ENCODE assay signal across 10 cellular contexts in the genomic region with DNA sequence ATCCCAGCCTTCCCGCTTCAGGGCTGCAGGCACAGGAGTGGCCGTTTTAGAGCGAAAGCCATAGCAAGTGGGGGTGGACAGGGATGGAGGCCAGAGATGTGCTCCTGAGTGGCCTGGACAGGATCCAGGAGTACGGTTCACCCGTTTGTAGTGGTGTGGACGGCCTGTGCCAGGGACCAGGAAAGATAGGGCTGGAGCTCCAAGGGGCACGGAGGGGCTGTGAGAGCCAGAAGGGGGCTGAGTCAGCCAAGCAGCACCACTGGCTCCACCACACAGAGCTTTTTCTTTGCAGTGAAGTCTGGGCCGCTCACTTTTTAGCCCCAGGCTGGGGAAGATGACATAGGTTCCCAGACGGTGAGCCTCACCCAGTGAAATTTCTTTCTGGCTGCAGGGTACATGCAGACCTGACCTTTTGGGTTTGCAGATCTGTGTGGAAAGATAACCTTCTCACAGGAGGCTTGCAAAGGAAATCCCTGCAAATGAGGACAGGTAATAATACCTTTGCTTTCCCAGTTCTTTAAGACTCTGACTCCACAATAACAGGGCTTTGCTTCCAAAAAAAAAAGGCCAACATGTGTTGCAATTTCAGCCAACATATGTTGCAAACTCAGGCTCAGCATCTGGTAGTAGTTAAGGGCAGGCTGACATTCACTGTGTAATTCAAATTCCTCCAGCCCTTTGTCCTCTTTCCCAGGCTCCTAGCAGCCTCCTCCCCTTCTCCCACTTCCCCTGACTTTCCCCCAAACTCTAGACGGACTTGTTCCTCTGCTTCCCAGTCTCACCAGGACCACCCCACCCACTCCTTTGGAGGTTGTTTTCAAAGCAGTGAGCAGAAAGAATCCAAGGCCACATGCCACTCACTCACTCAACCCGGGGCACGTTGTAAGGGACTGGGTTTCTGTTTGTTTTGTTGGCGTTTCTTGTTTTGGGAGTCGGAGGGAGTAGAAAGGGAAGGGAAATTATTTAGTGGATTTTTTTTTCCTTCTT. TPM values are rescaled to one million over a fixed set of nuclear protein-coding genes. Genes with fewer than 3 reads are reported as not detected.
DNase-seq lines count a peak whose midpoint lies in the region; TF ChIP-seq lines count a peak whose summit lies in the region.
"Had no signal": no experiment of that assay in that cellular context is flagged by ENCODE, and none has a peak within 500 bp of the region (broad histone marks: within the 10 kb centered on the region; RNA-seq: fewer than 3 reads in every experiment).

No MANE protein-coding gene starts in this region.

- H3K9me3 ChIP-seq in A673 (ENCODE audit: low read depth, low read length, poor library complexity, severe bottlenecking), result no peaks in the 10 kb centered on the region
- peaks cover 7% of the 10 kb centered on the region for H3K9me3 ChIP-seq in endodermal cell (ENCODE audit: control insufficient read depth, low read length)
- H3K9me3 ChIP-seq in mucosa of rectum (ENCODE audit: control insufficient read depth in 2 of 2, low read length in 2 of 2), result no peaks in the 10 kb centered on the region

- no peaks in the 10 kb centered on the region for H3K36me3 Mint-ChIP-seq in endodermal cell (ENCODE audit: low read depth)
- H3K36me3 Mint-ChIP-seq: CD4-positive, CD25-positive, alpha-beta regulatory T cell had no signal

- H3K9me3 Mint-ChIP-seq in endodermal cell, result peaks cover 7% of the 10 kb centered on the region
- H3K9me3 Mint-ChIP-seq: CD4-positive, CD25-positive, alpha-beta regulatory T cell had no signal

- no peaks in the 10 kb centered on the region for H3K27me3 ChIP-seq in A673 (replicated peaks; ENCODE audit: insufficient read depth, low read depth, low read length, poor library complexity)
- no peaks in the 10 kb centered on the region for H3K27me3 ChIP-seq in endodermal cell (ENCODE audit: control insufficient read depth, insufficient read depth, low read length, poor library complexity, severe bottlenecking)
- no peaks in the 10 kb centered on the region for H3K27me3 ChIP-seq in mucosa of rectum (ENCODE audit: control insufficient read depth in 2 of 2, insufficient read depth in 2 of 2, low read length in 2 of 2)

- H3K36me3 ChIP-seq in A673 (ENCODE audit: insufficient read depth, low read length, poor library complexity, severe bottlenecking), result no peaks in the 10 kb centered on the region
- no peaks in the 10 kb centered on the region for H3K36me3 ChIP-seq in endodermal cell (ENCODE audit: control insufficient read depth, insufficient read depth, low read length)
- H3K36me3 ChIP-seq in mucosa of rectum (ENCODE audit: control insufficient read depth in 2 of 2, insufficient read depth in 2 of 2, low read length in 2 of 2), result no peaks in the 10 kb centered on the region

- H3K4me1 ChIP-seq in A673 (ENCODE audit: insufficient read depth, low read length, poor library complexity, severe bottlenecking) (peaks cover 5% of the 10 kb centered on the region), endodermal cell (ENCODE audit: control insufficient read depth, insufficient read depth, low read length) (peaks cover 7% of the 10 kb centered on the region), mucosa of rectum (ENCODE audit: control insufficient read depth in 2 of 2, insufficient read depth in 2 of 2, low read length in 2 of 2) (no peaks in the 10 kb centered on the region)

- H3K9ac ChIP-seq in endodermal cell (ENCODE audit: extremely low read depth, low read length, poor library complexity, severe bottlenecking) (no peak overlapping the region), mucosa of rectum (ENCODE audit: low read depth in 1 of 2, low read length in 2 of 2) (peak overlapping the region in 1 of 2 donors; percentile 19)

- CTCF ChIA-PET in A673 (lab: Charles Lee), result no interaction called here

- no peak overlapping the region for H3K4me3 Mint-ChIP-seq in endodermal cell
- H3K4me3 Mint-ChIP-seq: CD4-positive, CD25-positive, alpha-beta regulatory T cell had no signal

- no TSS peak for BruUV-seq in A673 (replicated peaks; lab: Mats Ljungman, UMichigan)

- H3K4me3 ChIP-seq in A673 (ENCODE audit: low read depth, low read length, poor library complexity, severe bottlenecking), result no peak overlapping the region
- H3K4me3 ChIP-seq in endodermal cell (ENCODE audit: low read length), result no peak overlapping the region
- no peak overlapping the region for H3K4me3 ChIP-seq in mucosa of rectum (ENCODE audit: low read length in 2 of 2)

- DNase-seq in A673 (ENCODE audit: low spot score) (peak; percentile 65), NCI-H2171 (lab: John Stamatoyannopoulos, UW) (peak; percentile 37), endodermal cell (peak; percentile 72), inferior parietal cortex (ENCODE audit: extremely low spot score) (no peak), GM19240 (ENCODE audit: insufficient read length, low spot score) (no peak), Kasumi-1 (lab: John Stamatoyannopoulos, UW) (no peak)
- no peak for DNase-seq in activated T-cell treated with anti-CD3 and anti-CD28 coated beads, Interleukin-2, amount 50 U/mL, for 1 hour
- DNase-seq: activated CD4-positive, alpha-beta T cell treated with anti-CD3 and anti-CD28 coated beads for 4 hours; CD4-positive, CD25-positive, alpha-beta regulatory T cell had no signal

- 68 to 72% methylated on average over 5 to 14 of the region's 14 CpGs for WGBS in endodermal cell (ENCODE audit: insufficient coverage in 1 of 2, insufficient read length in 1 of 2), 2 experiments

- peaks cover 2% of the 10 kb centered on the region for H3K27me3 Mint-ChIP-seq in endodermal cell (ENCODE audit: insufficient read depth)

- H3K27ac ChIP-seq in A673 (ENCODE audit: low read depth, low read length, poor library complexity, severe bottlenecking) (peak overlapping the region; percentile 56), endodermal cell (ENCODE audit: low read depth, low read length) (peak overlapping the region; percentile 87), mucosa of rectum (ENCODE audit: low read depth in 2 of 2, low read length in 2 of 2) (peak overlapping the region; percentile 49 to 56)

- TF ChIP-seq CTCF in A673 (conservative IDR thresholded peaks at IDR 0.05; ENCODE audit: low read depth, low read length), result no peak
- no peak for TF ChIP-seq CTCF in endodermal cell (conservative IDR thresholded peaks at IDR 0.05)

- peak overlapping the region; percentile 91 for H3K27ac Mint-ChIP-seq in endodermal cell

- intact Hi-C loops in A673 (cut with micrococcal nuclease; ENCODE audit: unreplicated experiment), result no loop called here

- POLR2A ChIA-PET in A673 (lab: Charles Lee; ENCODE audit: low non-redundant PET), result no interaction called here

- H3K4me1 Mint-ChIP-seq in endodermal cell, result peaks cover 19% of the 10 kb centered on the region
- H3K4me1 Mint-ChIP-seq: CD4-positive, CD25-positive, alpha-beta regulatory T cell had no signal

RNA-seq across cellular contexts. Expression of a gene that starts 20.3 kb away (rescaled TPM):
- 149 and 158 TPM in 2 replicates for total RNA-seq in A673 (2021)
- 100 to 1,000 TPM; 285 to 291 TPM for total RNA-seq in endodermal cell
- polyA plus RNA-seq in endodermal cell (2013, experiment 1 of 2), result 225 TPM
- polyA plus RNA-seq in endodermal cell (2013, experiment 2 of 2), result 221 TPM

RNA-seq across cellular contexts. Expression of a gene that starts 59.2 kb away (rescaled TPM):
- total RNA-seq in A673 (2021), result 2.7 and 2.8 TPM in 2 replicates
- total RNA-seq in endodermal cell, result 10 to 100 TPM; 38.5 to 44.7 TPM
- polyA plus RNA-seq in endodermal cell (2013, experiment 1 of 2), result 16.7 TPM
- polyA plus RNA-seq in endodermal cell (2013, experiment 2 of 2), result 24.1 TPM
- total RNA-seq: CD4-positive, CD25-positive, alpha-beta regulatory T cell had no signal
- polyA plus RNA-seq: CD4-positive, CD25-positive, alpha-beta regulatory T cell had no signal

Comparison
In these comparisons a context has a peak if more than half of its experiments do, and no peak if none do; other contexts are left out.
1. DNase-seq: peak in A673 (single experiment), NCI-H2171 (single experiment) and endodermal cell (single experiment); none in inferior parietal cortex (single experiment), GM19240 (single experiment), Kasumi-1 (0 of 2) and activated T-cell treated with anti-CD3 and anti-CD28 coated beads, Interleukin-2, amount 50 U/mL, for 1 hour (single experiment).
2. RNA of a gene that starts 59.2 kb away (total RNA-seq): 38.5 to 44.7 TPM in endodermal cell; 2.7 to 2.8 TPM in A673; every median in the first group is over 10 times any median in the second.
3. Peak in every context shown above with its lines, with median percentiles within 50 percentile points of each other: H3K27ac ChIP-seq.